ENCODE assay signal across 8 cellular contexts in the genomic region with DNA sequence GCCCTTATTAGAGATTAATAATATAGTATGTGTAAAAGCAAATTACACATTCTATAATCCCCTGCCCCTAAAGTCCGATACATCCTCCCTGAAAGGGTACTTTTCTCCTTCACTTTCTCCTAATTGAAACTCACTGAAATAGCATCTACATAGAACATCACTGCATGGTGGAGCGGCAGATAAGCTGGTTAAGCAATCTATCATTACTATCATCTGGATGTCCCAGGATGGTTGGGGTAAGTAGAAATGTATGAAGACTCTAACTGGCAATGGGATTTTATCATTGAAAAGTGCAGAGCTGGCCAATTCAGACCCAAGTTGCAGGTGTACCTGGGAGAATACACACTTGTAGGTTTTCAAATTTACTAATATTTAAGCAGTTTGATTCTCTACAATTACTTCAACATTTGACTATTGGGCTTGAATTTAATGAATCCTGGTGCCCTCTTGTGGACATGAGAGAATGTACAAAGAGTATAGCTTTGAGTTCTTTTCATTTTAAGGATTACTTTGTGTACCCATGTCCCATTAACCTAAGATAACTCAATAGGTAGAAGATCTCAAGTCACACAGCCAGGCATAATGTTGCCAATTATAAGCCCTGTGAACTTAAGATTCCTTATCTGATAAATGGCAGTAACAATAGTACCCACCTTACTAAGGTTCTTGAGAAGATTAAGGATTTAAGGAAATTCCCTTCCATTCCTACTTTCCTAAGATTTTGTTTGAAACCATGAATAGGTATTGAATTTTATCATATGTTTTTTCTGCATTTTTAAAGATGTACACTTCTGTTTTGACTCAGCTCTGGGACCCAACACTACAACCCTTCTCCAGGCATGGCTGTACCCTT.
A peak's percentile ranks its signal among the peaks of the same experiment; 100 is the strongest.
DNase-seq lines count a peak whose midpoint lies in the region; ATAC-seq and TF ChIP-seq lines count a peak whose summit lies in the region.

No MANE protein-coding gene starts in this region.

- H3K4me1 ChIP-seq in heart left ventricle (no peaks in the 10 kb centered on the region), right cardiac atrium (ENCODE audit: control insufficient read depth, insufficient read depth, low read length) (no peaks in the 10 kb centered on the region), iPS DF 6.9 (ENCODE audit: control insufficient read depth, insufficient read depth, low read length) (no peaks in the 10 kb centered on the region), thoracic aorta (ENCODE audit: control insufficient read depth in 1 of 2, low read depth in 2 of 2) (no peaks in the 10 kb centered on the region)

- DNase-seq in heart left ventricle (no peak), right cardiac atrium (no peak), NCI-H1092 (lab: John Stamatoyannopoulos, UW) (peak; percentile 32), activated B cell treated with CpG ODN at 0.5 μM for 24 hours (no peak), iPS DF 6.9 (ENCODE audit: low read depth, low spot score) (peak; percentile 50), thoracic aorta (ENCODE audit: low spot score) (no peak)
- DNase-seq in activated naive CD4-positive, alpha-beta T cell treated with anti-CD3 and anti-CD28 coated beads, Interleukin-2, amount 10 ng/mL, durations not matched to agents 7 days and 5 days = no peak
- DNase-seq in stimulated activated effector memory CD8-positive, alpha-beta T cell treated with anti-CD3 and anti-CD28 coated beads, Interleukin-12 subunit alpha, Interleukin-12 subunit beta, amount 100 ng/mL, for 72 hours (ENCODE audit: low spot score in 2 of 2) = no peak

- ATAC-seq in heart left ventricle (peak in 2 of 4 donors; percentile 45 to 47), right cardiac atrium (no peak), activated B cell treated with CpG ODN at 0.5 μM for 24 hours (ENCODE audit: low read depth) (peak; percentile 45), thoracic aorta (ENCODE audit: insufficient number of reproducible peaks, low FRiP score, low read depth) (no peak)
- ATAC-seq in stimulated activated effector memory CD8-positive, alpha-beta T cell treated with anti-CD3 and anti-CD28 coated beads, Interleukin-12 subunit alpha, Interleukin-12 subunit beta, amount 100 ng/mL, for 72 hours = no peak

- no peaks in the 10 kb centered on the region for H3K36me3 Mint-ChIP-seq in activated B cell treated with CpG ODN at 0.5 μM for 24 hours (ENCODE audit: low read depth)
- no peaks in the 10 kb centered on the region for H3K36me3 Mint-ChIP-seq in activated naive CD4-positive, alpha-beta T cell treated with anti-CD3 and anti-CD28 coated beads, Interleukin-2, amount 10 ng/mL, durations not matched to agents 7 days and 5 days
- no peaks in the 10 kb centered on the region for H3K36me3 Mint-ChIP-seq in stimulated activated effector memory CD8-positive, alpha-beta T cell treated with anti-CD3 and anti-CD28 coated beads, Interleukin-12 subunit alpha, Interleukin-12 subunit beta, amount 100 ng/mL, for 72 hours

- CTCF ChIA-PET in activated B cell treated with CpG ODN at 0.5 μM for 24 hours (lab: Charles Lee) = interaction anchor here (0.8 to 9.8 kb wide), 14 partner anchors 9 to 325 kb away, joined by 3 to 162 read pairs (median 4); a partner anchor contains a TSS
- CTCF ChIA-PET in activated naive CD4-positive, alpha-beta T cell treated with anti-CD3 and anti-CD28 coated beads, Interleukin-2, amount 10 ng/mL, durations not matched to agents 7 days and 5 days (lab: Charles Lee) = interaction anchor here (0.6 to 7.7 kb wide), 10 partner anchors 15 to 959 kb away, joined by 3 to 54 read pairs (median 4); no protein-coding TSS in a partner anchor

- TF ChIP-seq CTCF in heart left ventricle (IDR thresholded peaks at IDR 0.05) = peak; percentile 49 to 78 (median 67)
- TF ChIP-seq CTCF in activated B cell treated with CpG ODN at 0.5 μM for 24 hours (IDR thresholded peaks at IDR 0.05) = no peak
- TF ChIP-seq CTCF in thoracic aorta (IDR thresholded peaks at IDR 0.05) = peak; percentile 73

- H3K9me3 ChIP-seq in heart left ventricle = no peaks in the 10 kb centered on the region
- no peaks in the 10 kb centered on the region for H3K9me3 ChIP-seq in right cardiac atrium (ENCODE audit: control insufficient read depth, low read length)
- H3K9me3 ChIP-seq in iPS DF 6.9 (ENCODE audit: control insufficient read depth, insufficient read depth, low read length) = no peaks in the 10 kb centered on the region
- H3K9me3 ChIP-seq in thoracic aorta = no peaks in the 10 kb centered on the region

- H3K36me3 ChIP-seq in heart left ventricle = no peaks in the 10 kb centered on the region
- no peaks in the 10 kb centered on the region for H3K36me3 ChIP-seq in iPS DF 6.9 (ENCODE audit: control insufficient read depth, insufficient read depth, low read length)
- no peaks in the 10 kb centered on the region for H3K36me3 ChIP-seq in thoracic aorta

- H3K27ac ChIP-seq in heart left ventricle (no peak overlapping the region), right cardiac atrium (ENCODE audit: low read length) (no peak overlapping the region), iPS DF 6.9 (ENCODE audit: low read length) (no peak overlapping the region), thoracic aorta (no peak overlapping the region)

- no peak overlapping the region for H3K4me3 Mint-ChIP-seq in activated B cell treated with CpG ODN at 0.5 μM for 24 hours
- no peak overlapping the region for H3K4me3 Mint-ChIP-seq in activated naive CD4-positive, alpha-beta T cell treated with anti-CD3 and anti-CD28 coated beads, Interleukin-2, amount 10 ng/mL, durations not matched to agents 7 days and 5 days
- no peak overlapping the region for H3K4me3 Mint-ChIP-seq in stimulated activated effector memory CD8-positive, alpha-beta T cell treated with anti-CD3 and anti-CD28 coated beads, Interleukin-12 subunit alpha, Interleukin-12 subunit beta, amount 100 ng/mL, for 72 hours

- H3K27me3 ChIP-seq in heart left ventricle = no peaks in the 10 kb centered on the region
- no peaks in the 10 kb centered on the region for H3K27me3 ChIP-seq in right cardiac atrium (ENCODE audit: control insufficient read depth, insufficient read depth)
- H3K27me3 ChIP-seq in iPS DF 6.9 (ENCODE audit: control insufficient read depth, insufficient read depth, low read length) = no peaks in the 10 kb centered on the region
- H3K27me3 ChIP-seq in thoracic aorta (replicated peaks; ENCODE audit: insufficient read depth) = no peaks in the 10 kb centered on the region

- H3K27me3 Mint-ChIP-seq in activated B cell treated with CpG ODN at 0.5 μM for 24 hours = no peaks in the 10 kb centered on the region
- peaks cover 13% of the 10 kb centered on the region for H3K27me3 Mint-ChIP-seq in activated naive CD4-positive, alpha-beta T cell treated with anti-CD3 and anti-CD28 coated beads, Interleukin-2, amount 10 ng/mL, durations not matched to agents 7 days and 5 days

- H3K4me3 ChIP-seq in heart left ventricle = no peak overlapping the region
- no peak overlapping the region for H3K4me3 ChIP-seq in right cardiac atrium (ENCODE audit: low read length)
- H3K4me3 ChIP-seq in iPS DF 6.9 (ENCODE audit: low read length) = no peak overlapping the region
- no peak overlapping the region for H3K4me3 ChIP-seq in thoracic aorta

- POLR2A ChIA-PET in activated B cell treated with CpG ODN at 0.5 μM for 24 hours (lab: Charles Lee) = interaction anchor here (0.6 kb wide), 1 partner anchor 74 kb away, joined by 7 read pairs; no protein-coding TSS in a partner anchor

- intact Hi-C loops in heart left ventricle (cut with DNase I) = loop anchor here (1.0 to 10.0 kb wide), 11 partner anchors 70 to 510 kb away; a partner anchor contains a TSS
- intact Hi-C loops in right cardiac atrium (cut with DNase I) = loop anchor here (2.0 to 10.0 kb wide), 3 partner anchors 73 to 320 kb away; no protein-coding TSS in a partner anchor
- intact Hi-C loops in activated B cell treated with CpG ODN at 0.5 μM for 24 hours (cut with micrococcal nuclease) = loop anchor here (1.0 to 5.0 kb wide), 5 partner anchors 74 to 513 kb away; a partner anchor contains a TSS

- no peak overlapping the region for H3K27ac Mint-ChIP-seq in activated B cell treated with CpG ODN at 0.5 μM for 24 hours
- no peak overlapping the region for H3K27ac Mint-ChIP-seq in activated naive CD4-positive, alpha-beta T cell treated with anti-CD3 and anti-CD28 coated beads, Interleukin-2, amount 10 ng/mL, durations not matched to agents 7 days and 5 days
- H3K27ac Mint-ChIP-seq in stimulated activated effector memory CD8-positive, alpha-beta T cell treated with anti-CD3 and anti-CD28 coated beads, Interleukin-12 subunit alpha, Interleukin-12 subunit beta, amount 100 ng/mL, for 72 hours = no peak overlapping the region

- no peaks in the 10 kb centered on the region for H3K9me3 Mint-ChIP-seq in activated B cell treated with CpG ODN at 0.5 μM for 24 hours
- no peaks in the 10 kb centered on the region for H3K9me3 Mint-ChIP-seq in activated naive CD4-positive, alpha-beta T cell treated with anti-CD3 and anti-CD28 coated beads, Interleukin-2, amount 10 ng/mL, durations not matched to agents 7 days and 5 days
- H3K9me3 Mint-ChIP-seq in stimulated activated effector memory CD8-positive, alpha-beta T cell treated with anti-CD3 and anti-CD28 coated beads, Interleukin-12 subunit alpha, Interleukin-12 subunit beta, amount 100 ng/mL, for 72 hours = no peaks in the 10 kb centered on the region

- no peak for TF ChIP-seq POLR2A in heart left ventricle (IDR thresholded peaks at IDR 0.05)

- H3K4me1 Mint-ChIP-seq in activated B cell treated with CpG ODN at 0.5 μM for 24 hours = peaks cover 11% of the 10 kb centered on the region
- no peaks in the 10 kb centered on the region for H3K4me1 Mint-ChIP-seq in activated naive CD4-positive, alpha-beta T cell treated with anti-CD3 and anti-CD28 coated beads, Interleukin-2, amount 10 ng/mL, durations not matched to agents 7 days and 5 days
- H3K4me1 Mint-ChIP-seq in stimulated activated effector memory CD8-positive, alpha-beta T cell treated with anti-CD3 and anti-CD28 coated beads, Interleukin-12 subunit alpha, Interleukin-12 subunit beta, amount 100 ng/mL, for 72 hours = no peaks in the 10 kb centered on the region

- 67 to 74% (median 69%) methylated on average over 2 of the region's 2 CpGs for WGBS in heart left ventricle, 4 donors
- WGBS in right cardiac atrium = 72% methylated on average over 2 of the region's 2 CpGs
- WGBS in iPS DF 6.9 (ENCODE audit: insufficient coverage, insufficient read length) = no CpG with 5 or more reads among the region's 2 CpGs

Comparison
In these comparisons a context has a peak if more than half of its experiments do, and no peak if none do; other contexts are left out.
1. DNase-seq: peak in NCI-H1092 (single experiment) and iPS DF 6.9 (single experiment); none in heart left ventricle (0 of 5), right cardiac atrium (0 of 3), activated B cell treated with CpG ODN at 0.5 μM for 24 hours (single experiment), thoracic aorta (single experiment), activated naive CD4-positive, alpha-beta T cell treated with anti-CD3 and anti-CD28 coated beads, Interleukin-2, amount 10 ng/mL, durations not matched to agents 7 days and 5 days (single experiment) and stimulated activated effector memory CD8-positive, alpha-beta T cell treated with anti-CD3 and anti-CD28 coated beads, Interleukin-12 subunit alpha, Interleukin-12 subunit beta, amount 100 ng/mL, for 72 hours (0 of 2).